8 cellular contexts compared by ENCODE assay signal in genomic region chr1:32215629-32216505, GRCh38. TPM values are rescaled to one million over a fixed set of nuclear protein-coding genes. Genes with fewer than 3 reads are reported as not detected.
DNase-seq lines count a peak whose midpoint lies in the region; ATAC-seq and TF ChIP-seq lines count a peak whose summit lies in the region.

No MANE protein-coding gene starts in this region.

- ATAC-seq in CD8-positive, alpha-beta T cell: peak; percentile 97
- ATAC-seq in HG02759 (IDR thresholded peaks at IDR 0.05; ENCODE audit: unreplicated experiment): peak; percentile 39
- peak; percentile 97 for ATAC-seq in activated CD8-positive, alpha-beta T cell treated with anti-CD3 and anti-CD28 coated beads for 36 hours
- ATAC-seq in effector memory CD8-positive, alpha-beta T cell (replicated peaks): peak; percentile 83
- peak; percentile 87 for ATAC-seq in stimulated activated naive CD8-positive, alpha-beta T cell treated with anti-CD3 and anti-CD28 coated beads, Interleukin-15, amount 100 ng/mL, for 72 hours
- ATAC-seq in HG03196 (IDR thresholded peaks at IDR 0.05; ENCODE audit: unreplicated experiment): no peak

- peak; percentile 66 for TF ChIP-seq CTCF in CD8-positive, alpha-beta T cell (IDR thresholded peaks at IDR 0.05)
- peak; percentile 91 for TF ChIP-seq CTCF in activated CD8-positive, alpha-beta T cell treated with anti-CD3 and anti-CD28 coated beads for 36 hours (IDR thresholded peaks at IDR 0.05)

- peaks cover 9% of the 10 kb centered on the region for H3K36me3 ChIP-seq in CD8-positive, alpha-beta T cell (ENCODE audit: insufficient read depth, low read length)

- intact Hi-C loops in CD8-positive, alpha-beta T cell (cut with DNase I, micrococcal nuclease): loop anchor here (1.0 to 2.0 kb wide), 4 partner anchors 75 to 198 kb away; no protein-coding TSS in a partner anchor
- intact Hi-C loops in activated CD8-positive, alpha-beta T cell treated with anti-CD3 and anti-CD28 coated beads for 36 hours (cut with micrococcal nuclease): no loop called here

- no peak overlapping the region for H3K4me3 ChIP-seq in CD8-positive, alpha-beta T cell (ENCODE audit: low read depth, low read length)

- H3K36me3 Mint-ChIP-seq in CD8-positive, alpha-beta T cell: peaks cover 44% of the 10 kb centered on the region
- H3K36me3 Mint-ChIP-seq in activated CD8-positive, alpha-beta T cell treated with anti-CD3 and anti-CD28 coated beads for 36 hours (ENCODE audit: low read depth): no peaks in the 10 kb centered on the region
- H3K36me3 Mint-ChIP-seq in effector memory CD8-positive, alpha-beta T cell (ENCODE audit: insufficient read depth): peaks cover 11% of the 10 kb centered on the region

- peaks cover 10% of the 10 kb centered on the region for H3K4me1 ChIP-seq in CD8-positive, alpha-beta T cell (ENCODE audit: insufficient read depth, low read length)

- no peaks in the 10 kb centered on the region for H3K27me3 ChIP-seq in CD8-positive, alpha-beta T cell (ENCODE audit: insufficient read depth, low read length)

- no peaks in the 10 kb centered on the region for H3K9me3 ChIP-seq in CD8-positive, alpha-beta T cell (ENCODE audit: low read length)

- no peaks in the 10 kb centered on the region for H3K27me3 Mint-ChIP-seq in CD8-positive, alpha-beta T cell (ENCODE audit: low read depth)
- no peaks in the 10 kb centered on the region for H3K27me3 Mint-ChIP-seq in activated CD8-positive, alpha-beta T cell treated with anti-CD3 and anti-CD28 coated beads for 36 hours
- H3K27me3 Mint-ChIP-seq in effector memory CD8-positive, alpha-beta T cell: no peaks in the 10 kb centered on the region
- no peaks in the 10 kb centered on the region for H3K27me3 Mint-ChIP-seq in stimulated activated naive CD8-positive, alpha-beta T cell treated with anti-CD3 and anti-CD28 coated beads, Interleukin-15, amount 100 ng/mL, for 72 hours

- H3K4me3 Mint-ChIP-seq in CD8-positive, alpha-beta T cell: no peak overlapping the region
- no peak overlapping the region for H3K4me3 Mint-ChIP-seq in activated CD8-positive, alpha-beta T cell treated with anti-CD3 and anti-CD28 coated beads for 36 hours
- H3K4me3 Mint-ChIP-seq in effector memory CD8-positive, alpha-beta T cell: no peak overlapping the region
- H3K4me3 Mint-ChIP-seq in stimulated activated naive CD8-positive, alpha-beta T cell treated with anti-CD3 and anti-CD28 coated beads, Interleukin-15, amount 100 ng/mL, for 72 hours: no peak overlapping the region

- H3K4me1 Mint-ChIP-seq in CD8-positive, alpha-beta T cell (ENCODE audit: low read depth): peaks cover 15% of the 10 kb centered on the region
- peaks cover 11% of the 10 kb centered on the region for H3K4me1 Mint-ChIP-seq in activated CD8-positive, alpha-beta T cell treated with anti-CD3 and anti-CD28 coated beads for 36 hours (ENCODE audit: low read depth)
- H3K4me1 Mint-ChIP-seq in effector memory CD8-positive, alpha-beta T cell (ENCODE audit: low read depth in 2 of 2): peaks cover under 1 to 9% of the 10 kb centered on the region in 2 donors
- H3K4me1 Mint-ChIP-seq in stimulated activated naive CD8-positive, alpha-beta T cell treated with anti-CD3 and anti-CD28 coated beads, Interleukin-15, amount 100 ng/mL, for 72 hours: peaks cover 41% of the 10 kb centered on the region

- H3K27ac ChIP-seq in CD8-positive, alpha-beta T cell (ENCODE audit: low read depth, low read length): no peak overlapping the region

- no peaks in the 10 kb centered on the region for H3K9me3 Mint-ChIP-seq in CD8-positive, alpha-beta T cell
- H3K9me3 Mint-ChIP-seq in activated CD8-positive, alpha-beta T cell treated with anti-CD3 and anti-CD28 coated beads for 36 hours: no peaks in the 10 kb centered on the region
- no peaks in the 10 kb centered on the region for H3K9me3 Mint-ChIP-seq in effector memory CD8-positive, alpha-beta T cell
- no peaks in the 10 kb centered on the region for H3K9me3 Mint-ChIP-seq in stimulated activated naive CD8-positive, alpha-beta T cell treated with anti-CD3 and anti-CD28 coated beads, Interleukin-15, amount 100 ng/mL, for 72 hours

- POLR2A ChIA-PET in CD8-positive, alpha-beta T cell (lab: Charles Lee): interaction anchor here (0.7 to 2.3 kb wide), 14 partner anchors 9 to 198 kb away, joined by 3 to 10 read pairs (median 4); partner anchors contain the start of genes BSDC1, CCDC28B and MARCKSL1
- POLR2A ChIA-PET in activated CD8-positive, alpha-beta T cell treated with anti-CD3 and anti-CD28 coated beads for 36 hours (lab: Charles Lee): interaction anchor here (0.7 to 1.9 kb wide), 14 partner anchors 9 to 161 kb away, joined by 3 to 9 read pairs (median 3); partner anchors contain the start of genes HDAC1, IQCC and LCK

- peak in 6 of 7 experiments; percentile 16 to 68 (median 59) for DNase-seq in CD8-positive, alpha-beta T cell
- DNase-seq in NCI-H82 treated with DMSO at 0.1 percent for 48 hours (lab: John Stamatoyannopoulos, UW; ENCODE audit: unreplicated experiment): peak; percentile 49
- peak; percentile 69 for DNase-seq in activated CD8-positive, alpha-beta T cell treated with anti-CD3 and anti-CD28 coated beads for 36 hours
- DNase-seq in effector memory CD8-positive, alpha-beta T cell: peak; percentile 38 to 45 (median 44)
- DNase-seq in mucosa of gallbladder (ENCODE audit: low spot score): peak; percentile 64
- peak in 1 of 2 donors; percentile 55 for DNase-seq in stimulated activated naive CD8-positive, alpha-beta T cell treated with anti-CD3 and anti-CD28 coated beads, Interleukin-15, amount 100 ng/mL, for 72 hours

- CTCF ChIA-PET in CD8-positive, alpha-beta T cell (lab: Charles Lee): interaction anchor here (0.6 to 4.1 kb wide), 56 partner anchors 9 to 240 kb away, joined by 3 to 34 read pairs (median 5); partner anchors contain the start of genes CCDC28B, FAM167B, HDAC1 and IQCC
- CTCF ChIA-PET in activated CD8-positive, alpha-beta T cell treated with anti-CD3 and anti-CD28 coated beads for 36 hours (lab: Charles Lee): interaction anchor here (0.7 to 4.3 kb wide), 48 partner anchors 9 to 257 kb away, joined by 3 to 44 read pairs (median 5); partner anchors contain the start of genes CCDC28B, HDAC1, IQCC and LCK

- H3K27ac Mint-ChIP-seq in CD8-positive, alpha-beta T cell: peak overlapping the region; percentile 67
- H3K27ac Mint-ChIP-seq in activated CD8-positive, alpha-beta T cell treated with anti-CD3 and anti-CD28 coated beads for 36 hours: no peak overlapping the region
- H3K27ac Mint-ChIP-seq in effector memory CD8-positive, alpha-beta T cell: peak overlapping the region in 1 of 2 donors; percentile 75
- peak overlapping the region in 1 of 2 donors; percentile 21 for H3K27ac Mint-ChIP-seq in stimulated activated naive CD8-positive, alpha-beta T cell treated with anti-CD3 and anti-CD28 coated beads, Interleukin-15, amount 100 ng/mL, for 72 hours

RNA-seq across cellular contexts. Expression of gene TMEM234, which starts 6.3 kb away (rescaled TPM):
- 1 to 10 TPM; 8.6 to 9.1 TPM for total RNA-seq in CD8-positive, alpha-beta T cell
- total RNA-seq in activated CD8-positive, alpha-beta T cell treated with anti-CD3 and anti-CD28 coated beads for 36 hours: 1 to 10 TPM; 6.9 to 7.7 TPM
- total RNA-seq in mucosa of gallbladder: 35.1 TPM

RNA-seq across cellular contexts. Expression of gene EIF3I, which starts 6.3 kb away (rescaled TPM):
- 100 to 1,000 TPM in 1 of 2 experiments, 10 to 100 TPM in 1; 97.4 to 101 TPM for total RNA-seq in CD8-positive, alpha-beta T cell
- total RNA-seq in activated CD8-positive, alpha-beta T cell treated with anti-CD3 and anti-CD28 coated beads for 36 hours: 100 to 1,000 TPM; 328 to 335 TPM
- 132 TPM for total RNA-seq in mucosa of gallbladder

RNA-seq across cellular contexts. Expression of gene DCDC2B, which starts 7.0 kb away (rescaled TPM):
- not detected for total RNA-seq in CD8-positive, alpha-beta T cell
- total RNA-seq in activated CD8-positive, alpha-beta T cell treated with anti-CD3 and anti-CD28 coated beads for 36 hours: not detected
- total RNA-seq in mucosa of gallbladder: not detected

RNA-seq across cellular contexts. Expression of gene IQCC, which starts 10.4 kb away (rescaled TPM):
- total RNA-seq in CD8-positive, alpha-beta T cell: 1 to 10 TPM; 1.3 to 2.0 TPM
- total RNA-seq in activated CD8-positive, alpha-beta T cell treated with anti-CD3 and anti-CD28 coated beads for 36 hours: 1 to 10 TPM; 4.2 to 4.4 TPM
- total RNA-seq in mucosa of gallbladder: 3.5 TPM

RNA-seq across cellular contexts. Expression of gene CCDC28B, which starts 15.5 kb away (rescaled TPM):
- 1 to 10 TPM; 3.8 to 5.2 TPM for total RNA-seq in CD8-positive, alpha-beta T cell
- total RNA-seq in activated CD8-positive, alpha-beta T cell treated with anti-CD3 and anti-CD28 coated beads for 36 hours: 10 to 100 TPM; 27.0 to 27.7 TPM
- 12.1 TPM for total RNA-seq in mucosa of gallbladder
